8 cellular contexts compared by ENCODE assay signal in the genomic region with DNA sequence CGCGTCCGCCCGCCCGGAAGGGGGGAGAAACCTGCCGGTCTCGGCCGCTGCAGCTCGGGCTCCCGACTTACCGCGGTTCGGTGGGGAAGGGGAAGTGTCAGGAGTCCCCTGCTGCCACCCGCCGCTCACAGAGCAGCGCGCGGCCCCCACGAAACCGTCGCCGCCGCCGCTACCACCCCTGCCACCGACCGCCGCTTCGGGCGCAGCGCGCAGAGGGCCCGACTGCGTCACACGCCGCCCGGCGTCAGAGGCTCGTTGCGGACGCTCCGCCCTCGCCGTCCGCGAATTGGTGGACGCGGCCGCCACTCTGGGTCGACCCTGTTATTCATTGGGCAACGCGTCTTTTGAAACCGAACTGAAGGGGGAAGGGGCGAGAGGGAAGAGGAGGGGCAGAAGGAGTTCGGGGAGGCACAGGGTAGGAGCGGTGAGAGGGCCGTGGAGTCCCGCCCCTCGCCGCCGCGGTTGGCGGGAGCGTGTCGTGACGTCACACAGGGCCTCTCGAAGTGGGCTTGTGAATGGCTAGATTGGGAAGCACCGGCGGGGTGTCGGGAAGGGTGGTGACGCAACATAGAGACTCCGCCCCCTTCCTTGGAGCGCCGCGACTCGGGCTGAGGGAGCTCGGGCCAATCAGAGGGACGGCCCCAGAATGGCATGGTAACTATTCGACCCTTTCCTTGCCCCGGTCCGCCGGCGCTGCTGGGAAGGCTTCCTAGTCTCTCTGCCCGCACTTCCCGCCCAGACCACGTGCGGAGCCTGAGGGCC. TPM values are rescaled to one million over a fixed set of nuclear protein-coding genes. Genes with fewer than 3 reads are reported as not detected.
DNase-seq lines count a peak whose midpoint lies in the region; ATAC-seq, FAIRE-seq and TF ChIP-seq lines count a peak whose summit lies in the region.

A gene (minus strand): TSS at position 226 of the 762 bp plus-strand sequence. CDS start 15,437 bp downstream, outside the sequence.

- TF ChIP-seq CTCF in BE2C (IDR thresholded peaks at IDR 0.05; ENCODE audit: low read depth, low read length): no peak

- peaks cover 8% of the 10 kb centered on the region for H3K36me3 ChIP-seq in BE2C

- no peaks in the 10 kb centered on the region for H3K9me3 ChIP-seq in BE2C

- FAIRE-seq in colon (lab: Jason Lieb, UNC): peak; percentile 57

- peak; percentile 87 for ATAC-seq in HG03460 (IDR thresholded peaks at IDR 0.05; ENCODE audit: unreplicated experiment)

- no peaks in the 10 kb centered on the region for H3K4me1 ChIP-seq in BE2C

- H3K27me3 ChIP-seq in BE2C: no peaks in the 10 kb centered on the region

- peak; percentile 95 for DNase-seq in BE2C
- DNase-seq in GM19240 (ENCODE audit: insufficient read length, low spot score): peak; percentile 95
- DNase-seq in NCI-H526 (lab: John Stamatoyannopoulos, UW): peak; percentile 100
- peak; percentile 100 for DNase-seq in activated CD4-positive, alpha-beta T cell treated with anti-CD3 and anti-CD28 coated beads for 48 hours
- peak; percentile 99 for DNase-seq in kidney glomerular epithelial cell (lab: John Stamatoyannopoulos, UW)
- DNase-seq in stimulated activated CD4-positive, alpha-beta T cell treated with anti-CD3 and anti-CD28 coated beads, Interleukin-1b, Interleukin-23, amount 100 ng/mL, for 1 hour (ENCODE audit: low read depth in 2 of 2): peak; percentile 96 to 100

- peak within 1 kb of the TSS; percentile 73 for H3K4me3 ChIP-seq in BE2C (ENCODE audit: low read depth, low read length)

RNA-seq across cellular contexts. Expression of the gene that starts here (rescaled TPM):
- polyA plus RNA-seq in BE2C (2012; ENCODE audit: insufficient read depth, insufficient read length, low read depth): 36.4 TPM

Comparison
In these comparisons a context has a peak if more than half of its experiments do, and no peak if none do; other contexts are left out.
1. Peak in every context shown above with its lines: DNase-seq, ATAC-seq and H3K4me3 ChIP-seq.